Comparison of ENCODE assay signal across 9 cellular contexts in the genomic region with DNA sequence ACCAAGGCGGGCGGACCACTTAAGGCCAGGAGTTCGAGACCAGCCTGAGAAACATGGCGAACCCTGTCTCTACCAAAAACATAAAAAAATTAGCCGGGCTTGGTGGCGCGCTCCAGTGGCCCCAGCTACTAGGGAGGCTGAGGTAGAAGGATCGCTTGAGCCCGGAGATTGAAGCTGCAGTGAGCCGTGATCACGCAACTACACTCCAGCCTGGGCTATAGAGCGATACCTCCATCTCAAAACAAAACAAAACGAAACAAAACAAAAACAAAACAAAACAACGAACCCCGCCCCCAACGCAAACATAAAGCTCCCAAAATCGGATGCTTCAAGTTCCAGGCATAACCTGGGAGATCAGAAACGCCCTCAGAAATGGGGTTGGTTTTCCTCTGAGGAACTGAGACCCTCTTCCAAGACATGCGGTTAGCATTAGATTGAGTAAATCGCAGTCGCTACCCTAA. TPM values are rescaled to one million over a fixed set of nuclear protein-coding genes. Genes with fewer than 3 reads are reported as not detected.
A peak's percentile ranks its signal among the peaks of the same experiment; 100 is the strongest.
DNase-seq lines count a peak whose midpoint lies in the region; FAIRE-seq and TF ChIP-seq lines count a peak whose summit lies in the region.
"Had no signal": no experiment of that assay in that cellular context is flagged by ENCODE, and none has a peak within 500 bp of the region (broad histone marks: within the 10 kb centered on the region; RNA-seq: fewer than 3 reads in every experiment).

No MANE protein-coding gene starts in this region.

- no peaks in the 10 kb centered on the region for H3K27me3 Mint-ChIP-seq in CD8-positive, alpha-beta memory T cell

- H3K9me2 ChIP-seq in PC-9 (ENCODE audit: insufficient read depth), result no peaks in the 10 kb centered on the region

- peak overlapping the region; percentile 77 to 92 (median 90) for H3K4me3 Mint-ChIP-seq in CD8-positive, alpha-beta memory T cell

- peak overlapping the region; percentile 65 for H3K4me3 ChIP-seq in CD8-positive, alpha-beta memory T cell (ENCODE audit: low read length)
- peak overlapping the region; percentile 59 for H3K4me3 ChIP-seq in PC-9
- H3K4me3 ChIP-seq in endothelial cell of umbilical vein (replicated peaks in 1 of 3; ENCODE audit: insufficient read depth in 1 of 3, low read depth in 1 of 3, low read length in 3 of 3), result peak overlapping the region in 2 of 3 experiments; percentile 39 to 41
- H3K4me3 ChIP-seq in osteoblast (ENCODE audit: insufficient read depth, low read length), result peak overlapping the region; percentile 92

- peaks cover 30 to 49% (median 43%) of the 10 kb centered on the region in 3 donors for H3K4me1 Mint-ChIP-seq in CD8-positive, alpha-beta memory T cell

- peaks cover 0 to 7% (median 2%) of the 10 kb centered on the region in 3 donors for H3K36me3 Mint-ChIP-seq in CD8-positive, alpha-beta memory T cell

- H3K9me3 Mint-ChIP-seq in CD8-positive, alpha-beta memory T cell, result no peaks in the 10 kb centered on the region

- no peak for TF ChIP-seq POLR2A in endothelial cell of umbilical vein (IDR thresholded peaks at IDR 0.05; ENCODE audit: low read depth, low read length)

- H3K9ac ChIP-seq in endothelial cell of umbilical vein (replicated peaks; ENCODE audit: extremely low read depth, insufficient read depth, low read length), result peak overlapping the region; percentile 73

- H3K79me2 ChIP-seq in PC-9 (ENCODE audit: low read depth) (peaks cover 38% of the 10 kb centered on the region), endothelial cell of umbilical vein (ENCODE audit: control insufficient read depth, insufficient read depth, low read length) (peaks cover 37% of the 10 kb centered on the region), osteoblast (ENCODE audit: insufficient read depth, low read length) (peaks cover 37% of the 10 kb centered on the region)

- H3K36me3 ChIP-seq in CD8-positive, alpha-beta memory T cell (ENCODE audit: insufficient read depth, low read length), result no peaks in the 10 kb centered on the region
- H3K36me3 ChIP-seq in PC-9 (ENCODE audit: low read depth) (no peaks in the 10 kb centered on the region), endothelial cell of umbilical vein (ENCODE audit: control insufficient read depth in 2 of 2, extremely low read depth in 1 of 2, insufficient read depth in 2 of 2, low read length in 2 of 2) (no peaks in the 10 kb centered on the region), osteoblast (ENCODE audit: insufficient read depth, low read length) (no peaks in the 10 kb centered on the region)

- H3K9me3 ChIP-seq in CD8-positive, alpha-beta memory T cell (ENCODE audit: low read length), result no peaks in the 10 kb centered on the region
- H3K9me3 ChIP-seq in PC-9 (ENCODE audit: insufficient read depth, low read depth) (no peaks in the 10 kb centered on the region), endothelial cell of umbilical vein (replicated peaks; ENCODE audit: control insufficient read depth, insufficient read depth, low read length) (no peaks in the 10 kb centered on the region), osteoblast (ENCODE audit: low read depth, low read length) (no peaks in the 10 kb centered on the region)

- BruUV-seq in PC-9 (replicated peaks; lab: Mats Ljungman, UMichigan) (TSS peak; percentile 72), endothelial cell of umbilical vein (replicated peaks; lab: Mats Ljungman, UMichigan) (TSS peak; percentile 88)

- CTCF ChIA-PET in CD8-positive, alpha-beta memory T cell (lab: Charles Lee), result interaction anchor here (1.2 to 2.0 kb wide), 5 partner anchors 10 to 142 kb away, joined by 4 to 9 read pairs (median 6); no protein-coding TSS in a partner anchor
- CTCF ChIA-PET in PC-9 (lab: Charles Lee) (no interaction called here), endothelial cell of umbilical vein (lab: Charles Lee) (interaction anchor here (0.6 to 2.4 kb wide), 7 partner anchors 10 to 155 kb away, joined by 3 to 29 read pairs (median 4); no protein-coding TSS in a partner anchor)

- H3F3A ChIP-seq in PC-9 (ENCODE audit: insufficient read depth, low read depth), result peaks cover 36% of the 10 kb centered on the region

- H2AFZ ChIP-seq in PC-9 (peak overlapping the region; percentile 89), endothelial cell of umbilical vein (ENCODE audit: low read depth, low read length) (peak overlapping the region; percentile 18), osteoblast (ENCODE audit: low read length) (peak overlapping the region; percentile 96)

- POLR2A ChIA-PET in CD8-positive, alpha-beta memory T cell (lab: Charles Lee), result no interaction called here
- POLR2A ChIA-PET in PC-9 (lab: Charles Lee; ENCODE audit: unreplicated experiment) (interaction anchor here (0.5 to 1.0 kb wide), 6 partner anchors 11 to 335 kb away, joined by 3 to 6 read pairs (median 3); no protein-coding TSS in a partner anchor), endothelial cell of umbilical vein (lab: Charles Lee) (no interaction called here)

- peak overlapping the region; percentile 95 to 99 (median 98) for H3K27ac Mint-ChIP-seq in CD8-positive, alpha-beta memory T cell

- H3K4me2 ChIP-seq in PC-9, result peak overlapping the region; percentile 78
- peak overlapping the region; percentile 19 for H3K4me2 ChIP-seq in endothelial cell of umbilical vein (ENCODE audit: insufficient read depth, low read length)
- peak overlapping the region; percentile 95 for H3K4me2 ChIP-seq in osteoblast (ENCODE audit: insufficient read depth, low read length)

- intact Hi-C loops in PC-9 (cut with micrococcal nuclease; ENCODE audit: unreplicated experiment), result loop anchor here (5.0 kb wide), 2 partner anchors 141 to 154 kb away; a partner anchor contains a TSS
- intact Hi-C loops in endothelial cell of umbilical vein (cut with micrococcal nuclease), result loop anchor here (2.0 kb wide), 1 partner anchor 64 kb away; no protein-coding TSS in a partner anchor

- peak overlapping the region; percentile 88 for H3K27ac ChIP-seq in CD8-positive, alpha-beta memory T cell (ENCODE audit: low read depth, low read length)
- H3K27ac ChIP-seq in PC-9, result peak overlapping the region; percentile 62
- H3K27ac ChIP-seq in endothelial cell of umbilical vein (ENCODE audit: insufficient read depth, low read depth, low read length), result peak overlapping the region; percentile 94
- peak overlapping the region; percentile 91 for H3K27ac ChIP-seq in osteoblast (ENCODE audit: low read depth, low read length)

- H3K27me3 ChIP-seq in CD8-positive, alpha-beta memory T cell (ENCODE audit: insufficient read depth, low read length, poor library complexity, severe bottlenecking), result no peaks in the 10 kb centered on the region
- no peaks in the 10 kb centered on the region for H3K27me3 ChIP-seq in PC-9 (ENCODE audit: insufficient read depth, low read depth)
- H3K27me3 ChIP-seq in endothelial cell of umbilical vein (ENCODE audit: control insufficient read depth in 2 of 2, insufficient read depth in 2 of 2, low read length in 2 of 2), result no peaks in the 10 kb centered on the region
- no peaks in the 10 kb centered on the region for H3K27me3 ChIP-seq in osteoblast (ENCODE audit: insufficient read depth, low read length)

- H3K4me1 ChIP-seq in CD8-positive, alpha-beta memory T cell (ENCODE audit: insufficient read depth, low read length), result peaks cover 20% of the 10 kb centered on the region
- peaks cover 41% of the 10 kb centered on the region for H3K4me1 ChIP-seq in PC-9 (replicated peaks; ENCODE audit: insufficient read depth)
- peaks cover 28% of the 10 kb centered on the region for H3K4me1 ChIP-seq in endothelial cell of umbilical vein (ENCODE audit: control insufficient read depth, extremely low read depth, insufficient read depth, low read length)
- peaks cover 20% of the 10 kb centered on the region for H3K4me1 ChIP-seq in osteoblast (ENCODE audit: insufficient read depth, low read length)

- H4K20me1 ChIP-seq in PC-9 (ENCODE audit: insufficient read depth), result 0 out of 2 replicates have a peak, but pooled peaks cover 3% of the 10 kb centered on the region
- H4K20me1 ChIP-seq in endothelial cell of umbilical vein (replicated peaks; ENCODE audit: control insufficient read depth, extremely low read depth, insufficient read depth, low read length), result no peaks in the 10 kb centered on the region
- H4K20me1 ChIP-seq in osteoblast (ENCODE audit: insufficient read depth, low read length), result no peaks in the 10 kb centered on the region

- dilution Hi-C loops in endothelial cell of umbilical vein (cut with MboI; ENCODE audit: extremely low pct_ligation_motif_present, low sequenced_read_pairs), result loop anchor here (10.0 kb wide), 1 partner anchor 56 kb away; no protein-coding TSS in a partner anchor

- H3K9me1 ChIP-seq in endothelial cell of umbilical vein (replicated peaks; ENCODE audit: control insufficient read depth, extremely low read depth, insufficient read depth, low read length), result no peaks in the 10 kb centered on the region

- no peak for FAIRE-seq in endothelial cell of umbilical vein (lab: Jason Lieb, UNC)

- TF ChIP-seq CTCF in PC-9 (conservative IDR thresholded peaks at IDR 0.05), result no peak
- TF ChIP-seq CTCF in endothelial cell of umbilical vein (IDR thresholded peaks at IDR 0.05; ENCODE audit: extremely low read depth in 1 of 2, insufficient read depth in 1 of 2, low read depth in 1 of 2, low read length in 2 of 2), result no peak
- TF ChIP-seq CTCF in osteoblast (IDR thresholded peaks at IDR 0.05; ENCODE audit: extremely low read depth, low read depth, low read length), result no peak

- DNase-seq in CD8-positive, alpha-beta memory T cell, result no peak
- DNase-seq in PC-9 (no peak), endothelial cell of umbilical vein (ENCODE audit: low read depth, low spot score) (no peak), osteoblast (ENCODE audit: insufficient read length, low spot score, missing footprints) (no peak), NCI-H128 (lab: John Stamatoyannopoulos, UW; ENCODE audit: unreplicated experiment) (no peak), germinal center (ENCODE audit: low spot score) (no peak), NCI-H2081 treated with DMSO at 0.1 percent for 48 hours (lab: John Stamatoyannopoulos, UW) (no peak), NCI-H345 treated with DMSO at 0.1 percent for 48 hours (lab: John Stamatoyannopoulos, UW; ENCODE audit: unreplicated experiment) (no peak)

RNA-seq across cellular contexts. Expression of a gene that starts 0.6 kb away (rescaled TPM):
- total RNA-seq in CD8-positive, alpha-beta memory T cell, result 1 to 10 TPM; 8.2 to 8.9 TPM
- 2.6 TPM for polyA plus RNA-seq in CD8-positive, alpha-beta memory T cell
- total RNA-seq in PC-9 (2021) (17.5 and 19.6 TPM in 2 replicates), endothelial cell of umbilical vein (3.8 and 6.1 TPM in 2 replicates), osteoblast (5.1 and 6.2 TPM in 2 replicates)
- 3.5 and 4.4 TPM in 2 replicates for polyA plus RNA-seq in endothelial cell of umbilical vein
- polyA plus RNA-seq in endothelial cell of umbilical vein (2011; cell fraction: cytosol; rRNA removed), result 4.7 and 6.3 TPM in 2 replicates
- polyA plus RNA-seq in endothelial cell of umbilical vein (2011; cell fraction: nucleus; rRNA removed), result 4.0 and 5.5 TPM in 2 replicates
- 5.2 and 6.5 TPM in 2 replicates for polyA plus RNA-seq in endothelial cell of umbilical vein (2012)
- polyA minus RNA-seq in endothelial cell of umbilical vein, result 7.5 and 9.1 TPM in 2 replicates
- polyA minus RNA-seq in endothelial cell of umbilical vein (2011; cell fraction: cytosol; rRNA and poly(A)+ RNA removed), result 4.3 TPM
- polyA minus RNA-seq in endothelial cell of umbilical vein (2011; cell fraction: nucleus; rRNA and poly(A)+ RNA removed), result 1.3 and 2.6 TPM in 2 replicates

RNA-seq across cellular contexts. Expression of a gene that starts 0.9 kb away (rescaled TPM):
- 100 to 1,000 TPM; 106 to 110 TPM for total RNA-seq in CD8-positive, alpha-beta memory T cell
- polyA plus RNA-seq in CD8-positive, alpha-beta memory T cell, result 73.5 TPM
- total RNA-seq in PC-9 (2021), result 221 and 267 TPM in 2 replicates
- 164 and 168 TPM in 2 replicates for total RNA-seq in endothelial cell of umbilical vein
- 120 and 121 TPM in 2 replicates for polyA plus RNA-seq in endothelial cell of umbilical vein
- polyA plus RNA-seq in endothelial cell of umbilical vein (2011; cell fraction: cytosol; rRNA removed), result 87.0 and 100 TPM in 2 replicates
- 431 and 446 TPM in 2 replicates for polyA plus RNA-seq in endothelial cell of umbilical vein (2011; cell fraction: nucleus; rRNA removed)
- polyA plus RNA-seq in endothelial cell of umbilical vein (2012), result 88.8 and 93.2 TPM in 2 replicates
- polyA minus RNA-seq in endothelial cell of umbilical vein, result 278 and 288 TPM in 2 replicates
- 121 TPM for polyA minus RNA-seq in endothelial cell of umbilical vein (2011; cell fraction: cytosol; rRNA and poly(A)+ RNA removed)
- polyA minus RNA-seq in endothelial cell of umbilical vein (2011; cell fraction: nucleus; rRNA and poly(A)+ RNA removed), result 210 and 252 TPM in 2 replicates
- total RNA-seq in osteoblast, result 176 and 182 TPM in 2 replicates

RNA-seq across cellular contexts. Expression of a gene that starts 21.9 kb away (rescaled TPM):
- total RNA-seq in CD8-positive, alpha-beta memory T cell, result 10 to 100 TPM; 77.3 to 79.2 TPM
- polyA plus RNA-seq in CD8-positive, alpha-beta memory T cell, result 82.3 TPM
- total RNA-seq in PC-9 (2021) (94.6 and 107 TPM in 2 replicates), endothelial cell of umbilical vein (91.1 and 95.1 TPM in 2 replicates), osteoblast (131 and 138 TPM in 2 replicates)
- 174 and 214 TPM in 2 replicates for polyA plus RNA-seq in endothelial cell of umbilical vein
- polyA plus RNA-seq in endothelial cell of umbilical vein (2011; cell fraction: cytosol; rRNA removed), result 161 and 169 TPM in 2 replicates
- polyA plus RNA-seq in endothelial cell of umbilical vein (2011; cell fraction: nucleus; rRNA removed), result 71.7 and 89.6 TPM in 2 replicates
- 131 and 133 TPM in 2 replicates for polyA plus RNA-seq in endothelial cell of umbilical vein (2012)
- polyA minus RNA-seq in endothelial cell of umbilical vein, result 127 and 132 TPM in 2 replicates
- 108 TPM for polyA minus RNA-seq in endothelial cell of umbilical vein (2011; cell fraction: cytosol; rRNA and poly(A)+ RNA removed)
- polyA minus RNA-seq in endothelial cell of umbilical vein (2011; cell fraction: nucleus; rRNA and poly(A)+ RNA removed), result 50.9 and 54.2 TPM in 2 replicates

RNA-seq across cellular contexts. Expression of a gene that starts 24.5 kb away (rescaled TPM):
- total RNA-seq in CD8-positive, alpha-beta memory T cell, result not detected
- polyA plus RNA-seq in CD8-positive, alpha-beta memory T cell, result not detected
- total RNA-seq in PC-9 (2021) (not detected in 2 replicates), endothelial cell of umbilical vein (not detected in 2 replicates), osteoblast (not detected in 2 replicates)
- polyA plus RNA-seq in endothelial cell of umbilical vein, result 0.08 TPM in 1 of 2 replicates, not detected in the other
- polyA plus RNA-seq in endothelial cell of umbilical vein (2011; cell fraction: cytosol; rRNA removed), result not detected in 2 replicates
- not detected in 2 replicates for polyA plus RNA-seq in endothelial cell of umbilical vein (2011; cell fraction: nucleus; rRNA removed)
- not detected in 2 replicates for polyA plus RNA-seq in endothelial cell of umbilical vein (2012)
- not detected in 2 replicates for polyA minus RNA-seq in endothelial cell of umbilical vein
- not detected for polyA minus RNA-seq in endothelial cell of umbilical vein (2011; cell fraction: cytosol; rRNA and poly(A)+ RNA removed)
- polyA minus RNA-seq in endothelial cell of umbilical vein (2011; cell fraction: nucleus; rRNA and poly(A)+ RNA removed), result not detected in 2 replicates
- total RNA-seq: renal cortical epithelial cell had no signal

RNA-seq across cellular contexts. Expression of a gene that starts 31.3 kb away (rescaled TPM):
- total RNA-seq in CD8-positive, alpha-beta memory T cell, result 10 to 100 TPM; 63.3 to 66.2 TPM
- 79.0 TPM for polyA plus RNA-seq in CD8-positive, alpha-beta memory T cell
- 77.2 and 97.8 TPM in 2 replicates for total RNA-seq in PC-9 (2021)
- total RNA-seq in endothelial cell of umbilical vein, result 67.0 and 72.4 TPM in 2 replicates
- 52.0 and 70.5 TPM in 2 replicates for polyA plus RNA-seq in endothelial cell of umbilical vein
- polyA plus RNA-seq in endothelial cell of umbilical vein (2011; cell fraction: cytosol; rRNA removed), result 91.5 and 121 TPM in 2 replicates
- 44.9 and 59.6 TPM in 2 replicates for polyA plus RNA-seq in endothelial cell of umbilical vein (2011; cell fraction: nucleus; rRNA removed)
- polyA plus RNA-seq in endothelial cell of umbilical vein (2012), result 62.1 and 84.8 TPM in 2 replicates
- 37.0 and 39.0 TPM in 2 replicates for polyA minus RNA-seq in endothelial cell of umbilical vein
- 26.0 TPM for polyA minus RNA-seq in endothelial cell of umbilical vein (2011; cell fraction: cytosol; rRNA and poly(A)+ RNA removed)
- polyA minus RNA-seq in endothelial cell of umbilical vein (2011; cell fraction: nucleus; rRNA and poly(A)+ RNA removed), result 13.9 and 18.7 TPM in 2 replicates
- 21.7 and 23.0 TPM in 2 replicates for total RNA-seq in osteoblast

Comparison
In these comparisons a context has a peak if more than half of its experiments do, and no peak if none do; other contexts are left out.
1. H3K4me3 ChIP-seq: peak in every context shown above with its lines; median percentile 92 in osteoblast; 65 in CD8-positive, alpha-beta memory T cell; 59 in PC-9; 40 in endothelial cell of umbilical vein.
2. H2AFZ ChIP-seq: peak in every context shown above with its lines; median percentile 96 in osteoblast; 89 in PC-9; 18 in endothelial cell of umbilical vein.
3. H3K4me2 ChIP-seq: peak in every context shown above with its lines; median percentile 95 in osteoblast; 78 in PC-9; 19 in endothelial cell of umbilical vein.